In genomic region chr6:66931787-66932186, GRCh38 we compare ENCODE assay signal across 32 cellular contexts.
"Had no signal": no experiment of that assay in that cellular context is flagged by ENCODE, and none has a peak within 500 bp of the region (broad histone marks: within the 10 kb centered on the region; RNA-seq: fewer than 3 reads in every experiment).

No MANE protein-coding gene starts in this region.

- H3K36me3 ChIP-seq: adrenal gland, ascending aorta had no signal

- FAIRE-seq: bronchial epithelial cell, TTC549 had no signal

- H3K9me3 ChIP-seq: adrenal gland, ascending aorta had no signal

- ATAC-seq: activated CD8-positive, alpha-beta T cell treated with anti-CD3 and anti-CD28 coated beads for 36 hours; activated naive CD4-positive, alpha-beta T cell treated with anti-CD3 and anti-CD28 coated beads, Interleukin-2, amount 50 U/mL, for 72 hours; activated T-cell treated with anti-CD3 and anti-CD28 coated beads, Interleukin-2, amount 50 U/mL, for 4 hours; activated T-cell treated with anti-CD3 and anti-CD28 coated beads, Interleukin-2, amount 50 U/mL, for 72 hours; activated T-helper 17 cell treated with anti-CD3 and anti-CD28 coated beads, Interleukin-2, amount 50 U/mL, for 72 hours had no signal

- H3K27ac ChIP-seq: adrenal gland, ascending aorta, cardiac muscle cell, VCaP had no signal

- H3K4me3 ChIP-seq: adrenal gland, ascending aorta, cardiac muscle cell had no signal

- DNase-seq: activated B cell treated with CpG ODN at 0.5 μM for 24 hours; activated CD4-positive, alpha-beta memory T cell treated with anti-CD3 and anti-CD28 coated beads for 36 hours; activated CD4-positive, alpha-beta T cell treated with anti-CD3 and anti-CD28 coated beads for 4 hours; activated CD4-positive, alpha-beta T cell treated with anti-CD3 and anti-CD28 coated beads, Interleukin-2, amount 10 ng/mL, durations not matched to agents 24 days and 14 days; activated CD4-positive, alpha-beta T cell treated with anti-CD3 and anti-CD28 coated beads, Interleukin-2, amount 50 U/mL, for 1 hour; activated CD4-positive, alpha-beta T cell treated with anti-CD3 and anti-CD28 coated beads, Interleukin-2, amount 50 U/mL, for 4 hours; activated CD4-positive, CD25-positive, alpha-beta regulatory T cell treated with anti-CD3 and anti-CD28 coated beads, Interleukin-2, amount 50 U/mL, for 72 hours; activated CD8-positive, alpha-beta memory T cell treated with anti-CD3 and anti-CD28 coated beads, Interleukin-2, amount 50 U/mL, for 4 hours; activated CD8-positive, alpha-beta T cell treated with anti-CD3 and anti-CD28 coated beads for 36 hours; activated effector memory CD4-positive, alpha-beta T cell treated with anti-CD3 and anti-CD28 coated beads, Interleukin-2, amount 50 U/mL, for 16 hours; activated gamma-delta T cell treated with Interleukin-2 at 50 U/mL for 16 hours; activated naive CD4-positive, alpha-beta T cell; activated naive CD4-positive, alpha-beta T cell treated with anti-CD3 and anti-CD28 coated beads for 36 hours; activated naive CD4-positive, alpha-beta T cell treated with anti-CD3 and anti-CD28 coated beads, Interleukin-2, amount 50 U/mL, for 16 hours; activated naive CD8-positive, alpha-beta T cell treated with anti-CD3 and anti-CD28 coated beads for 36 hours; activated T-cell treated with anti-CD3 and anti-CD28 coated beads for 4 hours; activated T-cell treated with anti-CD3 and anti-CD28 coated beads, Interleukin-2, amount 50 U/mL, for 1 hour; activated T-cell treated with anti-CD3 and anti-CD28 coated beads, Interleukin-2, amount 50 U/mL, for 4 hours; activated T-cell treated with anti-CD3 and anti-CD28 coated beads, Interleukin-2, amount 50 U/mL, for 72 hours; adrenal gland; amniotic stem cell; caudate nucleus; cerebellar nuclear complex; T-helper 2 cell; T-helper 9 cell had no signal

- H3K27me3 ChIP-seq: adrenal gland, ascending aorta, cardiac muscle cell had no signal

- H3K4me1 ChIP-seq: adrenal gland, ascending aorta had no signal
